14 cellular contexts compared by ENCODE assay signal in genomic region chr6:43086022-43086658, GRCh38. TPM values are rescaled to one million over a fixed set of nuclear protein-coding genes. Genes with fewer than 3 reads are reported as not detected.
DNase-seq lines count a peak whose midpoint lies in the region; TF ChIP-seq lines count a peak whose summit lies in the region.
"Had no signal": no experiment of that assay in that cellular context is flagged by ENCODE, and none has a peak within 500 bp of the region (broad histone marks: within the 10 kb centered on the region; RNA-seq: fewer than 3 reads in every experiment).

No MANE protein-coding gene starts in this region.

- no peak for TF ChIP-seq POLR2A in NB4 (IDR thresholded peaks at IDR 0.05; ENCODE audit: extremely low read depth, insufficient read length)
- TF ChIP-seq POLR2A in prostate gland (IDR thresholded peaks at IDR 0.05), result no peak
- TF ChIP-seq POLR2A in uterus (IDR thresholded peaks at IDR 0.05), result no peak

- peaks cover 32% of the 10 kb centered on the region for H3K4me1 ChIP-seq in Caco-2
- peaks cover 47% of the 10 kb centered on the region for H3K4me1 ChIP-seq in mesenchymal stem cell (ENCODE audit: control insufficient read depth, insufficient read depth, low read depth, low read length)
- H3K4me1 ChIP-seq in prostate gland (replicated peaks), result peaks cover 19% of the 10 kb centered on the region
- H3K4me1 ChIP-seq in uterus, result peaks cover 0 to 5% of the 10 kb centered on the region in 2 donors
- H3K4me1 ChIP-seq: right atrium auricular region had no signal

- H3K18ac ChIP-seq in mesenchymal stem cell (ENCODE audit: low read depth in 1 of 2, low read length in 2 of 2), result no peak overlapping the region

- H3K14ac ChIP-seq in mesenchymal stem cell (ENCODE audit: low read length in 2 of 2), result no peak overlapping the region

- BruUV-seq in Caco-2 (replicated peaks; lab: Mats Ljungman, UMichigan), result no TSS peak

- DNase-seq in Caco-2 (no peak), GM12865 (ENCODE audit: low read depth) (peak; percentile 61), NB4 (ENCODE audit: low read depth) (peak; percentile 78), mesenchymal stem cell (peak; percentile 34), prostate gland (ENCODE audit: low spot score) (no peak), NK-92 (lab: John Stamatoyannopoulos, UW; ENCODE audit: unreplicated experiment) (no peak), endothelial cell (ENCODE audit: low spot score) (no peak), uterus (no peak)
- DNase-seq: effector CD8-positive, alpha-beta T cell; KG1; NCI-H1694 had no signal

- H3K79me1 ChIP-seq in mesenchymal stem cell (replicated peaks; ENCODE audit: low read length, poor library complexity, severe bottlenecking), result peaks cover 3% of the 10 kb centered on the region

- TF ChIP-seq CTCF in Caco-2 (IDR thresholded peaks at IDR 0.05; ENCODE audit: insufficient read depth in 1 of 2, low read depth in 1 of 2, low read length in 1 of 2, severe bottlenecking in 1 of 2, unreplicated experiment in 1 of 2) (no peak), GM12865 (IDR thresholded peaks at IDR 0.05; ENCODE audit: insufficient read depth, low read depth, low read length, missing control alignments) (no peak), NB4 (IDR thresholded peaks at IDR 0.05; ENCODE audit: low read depth, low read length) (no peak), prostate gland (IDR thresholded peaks at IDR 0.05) (no peak), endothelial cell (IDR thresholded peaks at IDR 0.05; ENCODE audit: unreplicated experiment) (no peak), uterus (IDR thresholded peaks at IDR 0.05) (no peak)

- H3K27ac Mint-ChIP-seq in Caco-2 (ENCODE audit: unreplicated experiment) (peak overlapping the region; percentile 35), endothelial cell (ENCODE audit: unreplicated experiment) (no peak overlapping the region)

- POLR2A ChIA-PET in Caco-2 (lab: Charles Lee), result no interaction called here

- no peak overlapping the region for H3K4ac ChIP-seq in mesenchymal stem cell (ENCODE audit: low read depth in 1 of 2, low read length in 2 of 2)

- no peak overlapping the region for H3K23ac ChIP-seq in mesenchymal stem cell (ENCODE audit: low read length in 2 of 2)

- no peaks in the 10 kb centered on the region for H3K27me3 ChIP-seq in Caco-2 (replicated peaks; ENCODE audit: control insufficient read depth, insufficient read depth, low read length)
- no peaks in the 10 kb centered on the region for H3K27me3 ChIP-seq in mesenchymal stem cell (ENCODE audit: control insufficient read depth in 1 of 2, insufficient read depth in 1 of 2, low read length in 2 of 2)
- no peaks in the 10 kb centered on the region for H3K27me3 ChIP-seq in prostate gland (replicated peaks; ENCODE audit: insufficient read depth)
- no peaks in the 10 kb centered on the region for H3K27me3 ChIP-seq in uterus
- H3K27me3 ChIP-seq: right atrium auricular region, SJSA1 had no signal

- H3K36me3 ChIP-seq in Caco-2 (ENCODE audit: control insufficient read depth, insufficient read depth, low read length) (no peaks in the 10 kb centered on the region), mesenchymal stem cell (ENCODE audit: control insufficient read depth in 1 of 2, insufficient read depth in 2 of 2, low read depth in 1 of 2, low read length in 2 of 2) (no peaks in the 10 kb centered on the region), prostate gland (no peaks in the 10 kb centered on the region), uterus (no peaks in the 10 kb centered on the region)
- H3K36me3 ChIP-seq: right atrium auricular region, SJSA1 had no signal

- intact Hi-C loops in Caco-2 (cut with micrococcal nuclease; ENCODE audit: unreplicated experiment), result no loop called here
- intact Hi-C loops in prostate gland (cut with DNase I), result no loop called here
- intact Hi-C loops in uterus (cut with DNase I; ENCODE audit: low total_unique reads), result no loop called here

- H4K91ac ChIP-seq in mesenchymal stem cell (ENCODE audit: low read length), result no peak overlapping the region

- no peak overlapping the region for H2BK12ac ChIP-seq in mesenchymal stem cell (ENCODE audit: low read length in 2 of 2)

- no peak overlapping the region for H3K4me3 Mint-ChIP-seq in Caco-2 (ENCODE audit: unreplicated experiment)
- H3K4me3 Mint-ChIP-seq in endothelial cell (ENCODE audit: unreplicated experiment), result no peak overlapping the region
- H3K4me3 Mint-ChIP-seq: brain had no signal

- H3K4me3 ChIP-seq in Caco-2 (ENCODE audit: low read depth, low read length) (no peak overlapping the region), GM12865 (ENCODE audit: low read depth, low read length) (no peak overlapping the region), NB4 (ENCODE audit: low read depth, low read length) (no peak overlapping the region), mesenchymal stem cell (ENCODE audit: insufficient read depth in 1 of 2, low read depth in 1 of 2, low read length in 2 of 2) (no peak overlapping the region), prostate gland (no peak overlapping the region), uterus (no peak overlapping the region)
- H3K4me3 ChIP-seq: right atrium auricular region, SJSA1 had no signal

- H3K27ac ChIP-seq in mesenchymal stem cell (ENCODE audit: low read length, poor library complexity, severe bottlenecking) (no peak overlapping the region), prostate gland (no peak overlapping the region), uterus (no peak overlapping the region)
- H3K27ac ChIP-seq: right atrium auricular region, SJSA1 had no signal

- H3K4me2 ChIP-seq in mesenchymal stem cell (ENCODE audit: low read length, poor library complexity, severe bottlenecking), result no peak overlapping the region

- CTCF ChIA-PET in Caco-2 (lab: Charles Lee), result interaction anchor here (0.6 kb wide), 1 partner anchor 71 kb away, joined by 3 read pairs; no protein-coding TSS in a partner anchor

- no peak overlapping the region for H4K8ac ChIP-seq in mesenchymal stem cell (ENCODE audit: low read length)

- no peak overlapping the region for H2BK5ac ChIP-seq in mesenchymal stem cell (ENCODE audit: low read depth, low read length, poor library complexity, severe bottlenecking)

- H3K9me3 Mint-ChIP-seq in Caco-2 (ENCODE audit: unreplicated experiment) (no peaks in the 10 kb centered on the region), endothelial cell (ENCODE audit: unreplicated experiment) (no peaks in the 10 kb centered on the region)
- H3K9me3 Mint-ChIP-seq: brain had no signal

- no peak overlapping the region for H2BK15ac ChIP-seq in mesenchymal stem cell (ENCODE audit: low read depth, poor library complexity, severe bottlenecking)

- no peak overlapping the region for H2BK120ac ChIP-seq in mesenchymal stem cell (ENCODE audit: low read depth, low read length)

- no peak overlapping the region for H2AFZ ChIP-seq in mesenchymal stem cell (ENCODE audit: low read depth, low read length)

- peaks cover 22% of the 10 kb centered on the region for H3K4me1 Mint-ChIP-seq in Caco-2 (ENCODE audit: low read depth, unreplicated experiment)
- H3K4me1 Mint-ChIP-seq in endothelial cell (ENCODE audit: unreplicated experiment), result peaks cover 43% of the 10 kb centered on the region

- H3K9ac ChIP-seq in mesenchymal stem cell (ENCODE audit: low read length), result no peak overlapping the region

- peaks cover 14% of the 10 kb centered on the region for H3K36me3 Mint-ChIP-seq in Caco-2 (ENCODE audit: insufficient read depth, unreplicated experiment)
- peaks cover under 1% of the 10 kb centered on the region for H3K36me3 Mint-ChIP-seq in endothelial cell (ENCODE audit: low read depth, unreplicated experiment)

- no peaks in the 10 kb centered on the region for H3K9me3 ChIP-seq in Caco-2
- no peaks in the 10 kb centered on the region for H3K9me3 ChIP-seq in mesenchymal stem cell (ENCODE audit: control insufficient read depth, low read length)
- H3K9me3 ChIP-seq in prostate gland, result no peaks in the 10 kb centered on the region
- no peaks in the 10 kb centered on the region for H3K9me3 ChIP-seq in uterus
- H3K9me3 ChIP-seq: right atrium auricular region, SJSA1 had no signal

- no peaks in the 10 kb centered on the region for H3K27me3 Mint-ChIP-seq in Caco-2 (ENCODE audit: insufficient read depth, unreplicated experiment)
- H3K27me3 Mint-ChIP-seq in endothelial cell (ENCODE audit: unreplicated experiment), result peaks cover 6% of the 10 kb centered on the region
- H3K27me3 Mint-ChIP-seq: brain had no signal

- peak overlapping the region; percentile 33 for H2AK5ac ChIP-seq in mesenchymal stem cell (ENCODE audit: low read length, severe bottlenecking)

- 85% methylated on average over 7 of the region's 8 CpGs for WGBS in mesenchymal stem cell
- WGBS in prostate gland, result 85% methylated on average over 8 of the region's 8 CpGs

RNA-seq across cellular contexts. Expression of gene PTK7, which starts 10.0 kb away (rescaled TPM):
- total RNA-seq in Caco-2 (2022) (175 and 180 TPM in 2 replicates), prostate gland (10 to 100 TPM; 83.3 to 85.2 TPM), endothelial cell (ENCODE audit: unreplicated experiment) (208 TPM), uterus (100 to 1,000 TPM in 3 of 4 donors, 10 to 100 TPM in 1; 53.8 to 247 (median 153) TPM)
- polyA plus RNA-seq in mesenchymal stem cell (2013, experiment 1 of 2), result 73.1 TPM
- 71.9 TPM for polyA plus RNA-seq in mesenchymal stem cell (2013, experiment 2 of 2)

RNA-seq across cellular contexts. Expression of gene KLC4, which starts 26.7 kb away (rescaled TPM):
- 47.7 and 52.7 TPM in 2 replicates for total RNA-seq in Caco-2 (2022)
- polyA plus RNA-seq in mesenchymal stem cell (2013, experiment 1 of 2), result 9.8 TPM
- polyA plus RNA-seq in mesenchymal stem cell (2013, experiment 2 of 2), result 10.1 TPM
- 10 to 100 TPM; 27.3 to 41.2 TPM for total RNA-seq in prostate gland
- total RNA-seq in endothelial cell (ENCODE audit: unreplicated experiment), result 41.4 TPM
- total RNA-seq in uterus, result 10 to 100 TPM in 3 of 4 donors, 1 to 10 TPM in 1; 2.8 to 30.6 (median 27.2) TPM

RNA-seq across cellular contexts. Expression of gene MRPL2, which starts 26.9 kb away (rescaled TPM):
- total RNA-seq in Caco-2 (2022) (123 and 124 TPM in 2 replicates), prostate gland (10 to 100 TPM; 19.1 to 52.3 TPM), endothelial cell (ENCODE audit: unreplicated experiment) (39.7 TPM), uterus (10 to 100 TPM; 14.4 to 44.4 (median 16.1) TPM)
- polyA plus RNA-seq in mesenchymal stem cell (2013, experiment 1 of 2), result 41.7 TPM
- polyA plus RNA-seq in mesenchymal stem cell (2013, experiment 2 of 2), result 38.3 TPM

RNA-seq across cellular contexts. Expression of gene CUL7, which starts 32.5 kb away (rescaled TPM):
- total RNA-seq in Caco-2 (2022), result 25.3 and 26.7 TPM in 2 replicates
- 20.3 TPM for polyA plus RNA-seq in mesenchymal stem cell (2013, experiment 1 of 2)
- 19.0 TPM for polyA plus RNA-seq in mesenchymal stem cell (2013, experiment 2 of 2)
- 10 to 100 TPM; 18.6 to 30.4 TPM for total RNA-seq in prostate gland
- 42.2 TPM for total RNA-seq in endothelial cell (ENCODE audit: unreplicated experiment)
- total RNA-seq in uterus, result 10 to 100 TPM in 2 of 4 donors, 1 to 10 TPM in 2; 6.4 to 65.1 (median 18.9) TPM

Comparison
In these comparisons a context has a peak if more than half of its experiments do, and no peak if none do; other contexts are left out.
1. DNase-seq: peak in GM12865 (single experiment), NB4 (single experiment) and mesenchymal stem cell (single experiment); none in Caco-2 (0 of 2), prostate gland (single experiment), NK-92 (single experiment), endothelial cell (single experiment) and uterus (0 of 2).